ENCODE assay signal across 1 cellular context in the genomic region with DNA sequence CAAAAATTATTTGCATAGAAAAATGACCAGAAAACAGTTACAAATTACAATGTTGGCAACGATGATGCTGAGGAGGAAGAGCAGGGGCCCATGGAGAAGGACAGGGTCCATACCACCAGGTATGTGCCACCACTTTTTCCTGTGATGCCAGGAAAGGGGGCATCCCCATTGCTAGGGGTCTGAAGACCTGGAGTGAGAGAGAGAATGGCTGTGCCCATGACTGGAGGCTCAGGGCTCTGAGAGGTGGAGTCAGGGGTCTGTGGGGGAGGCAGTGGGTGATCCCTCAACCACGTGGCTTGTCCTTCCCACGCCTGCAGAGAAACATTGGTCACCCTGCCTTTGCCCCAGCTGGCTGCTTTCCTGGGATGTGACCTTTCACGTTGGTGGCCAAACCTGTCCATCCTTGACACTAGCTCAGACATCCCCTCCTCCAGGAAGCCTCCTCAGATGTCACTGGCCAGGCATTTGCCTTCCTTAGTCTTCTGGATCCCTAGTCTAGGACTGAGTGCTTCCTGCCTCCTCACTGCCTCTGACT.
TF ChIP-seq lines count a peak whose summit lies in the region.

No MANE protein-coding gene starts in this region.

TF ChIP-seq in K562, 482 proteins besides CTCF, POLR2A, EP300 and RAD21:
- TF ChIP-seq RNF219 (CRISPR knock-in tag; IDR thresholded peaks at IDR 0.05): no peak
- TF ChIP-seq ZFP36 (IDR thresholded peaks at IDR 0.05; ENCODE audit: low read depth, low read length, partially characterized antibody): peak; percentile 89
TF ChIP-seq in K562: peak in this region for 1.
